In genomic region chr10:101061814-101062230, GRCh38 we compare ENCODE assay signal across 8 cellular contexts. TPM values are rescaled to one million over a fixed set of nuclear protein-coding genes. Genes with fewer than 3 reads are reported as not detected.
DNase-seq lines count a peak whose midpoint lies in the region; ATAC-seq and TF ChIP-seq lines count a peak whose summit lies in the region.

Gene KAZALD1, plus strand, starts transcription at chr10:101061989. Its CDS starts 604 bp downstream, at chr10:101062593.

- no peak for DNase-seq in CD4-positive, CD25-positive, alpha-beta regulatory T cell
- DNase-seq in MM.1S (no peak), neural crest cell (ENCODE audit: low read depth, low spot score) (no peak), ureter (ENCODE audit: low spot score) (no peak), Kasumi-1 (lab: John Stamatoyannopoulos, UW) (no peak)

- peak within 1 kb of the TSS; percentile 97 for H3K9ac ChIP-seq in MM.1S (ENCODE audit: low read length)
- H3K9ac ChIP-seq in endocrine pancreas (ENCODE audit: control insufficient read depth, insufficient read depth, low read length) = peak within 1 kb of the TSS; percentile 92

- no peak for ATAC-seq in CD4-positive, CD25-positive, alpha-beta regulatory T cell (ENCODE audit: low read depth in 2 of 2)
- ATAC-seq in GM18520 (IDR thresholded peaks at IDR 0.05; ENCODE audit: unreplicated experiment) (no peak), GM18498 (IDR thresholded peaks at IDR 0.05; ENCODE audit: unreplicated experiment) (no peak)

- peaks cover 36% of the 10 kb centered on the region for H3K27me3 Mint-ChIP-seq in CD4-positive, CD25-positive, alpha-beta regulatory T cell
- peaks cover 58% of the 10 kb centered on the region for H3K27me3 Mint-ChIP-seq in neural crest cell (ENCODE audit: low read depth)

- peaks cover 32% of the 10 kb centered on the region for H3K79me2 ChIP-seq in MM.1S (ENCODE audit: low read length)

- peaks cover 16% of the 10 kb centered on the region; the same call in 1 of the 2 replicates for H3F3A ChIP-seq in MM.1S (ENCODE audit: insufficient read depth, low read length)

- H3K4me1 ChIP-seq in CD4-positive, CD25-positive, alpha-beta regulatory T cell (ENCODE audit: control insufficient read depth, insufficient read depth, low read length, poor library complexity, severe bottlenecking) = peaks cover 47% of the 10 kb centered on the region
- H3K4me1 ChIP-seq in MM.1S (ENCODE audit: low read length) (peaks cover 29% of the 10 kb centered on the region), endocrine pancreas (ENCODE audit: control insufficient read depth, insufficient read depth, low read length) (no peaks in the 10 kb centered on the region)

- peaks cover 7 to 50% (median 20%) of the 10 kb centered on the region in 4 donors for H3K4me1 Mint-ChIP-seq in CD4-positive, CD25-positive, alpha-beta regulatory T cell
- H3K4me1 Mint-ChIP-seq in neural crest cell = peaks cover 39% of the 10 kb centered on the region

- H3K9me3 ChIP-seq in CD4-positive, CD25-positive, alpha-beta regulatory T cell (ENCODE audit: control insufficient read depth in 2 of 2, low read length in 2 of 2) = no peaks in the 10 kb centered on the region
- H3K9me3 ChIP-seq in MM.1S (replicated peaks; ENCODE audit: insufficient read depth, low read length) (no peaks in the 10 kb centered on the region), endocrine pancreas (ENCODE audit: control insufficient read depth, low read length) (no peaks in the 10 kb centered on the region)

- peak within 1 kb of the TSS; percentile 92 to 95 (median 94) for H3K4me3 Mint-ChIP-seq in CD4-positive, CD25-positive, alpha-beta regulatory T cell
- peak within 1 kb of the TSS; percentile 96 for H3K4me3 Mint-ChIP-seq in neural crest cell

- peaks cover 3% of the 10 kb centered on the region for H3K36me3 Mint-ChIP-seq in CD4-positive, CD25-positive, alpha-beta regulatory T cell
- H3K36me3 Mint-ChIP-seq in neural crest cell (ENCODE audit: low read depth) = no peaks in the 10 kb centered on the region

- no peaks in the 10 kb centered on the region for H4K20me1 ChIP-seq in MM.1S (ENCODE audit: insufficient read depth, low read length)

- no peaks in the 10 kb centered on the region for H3K36me3 ChIP-seq in CD4-positive, CD25-positive, alpha-beta regulatory T cell (ENCODE audit: control insufficient read depth, insufficient read depth, low read length)
- H3K36me3 ChIP-seq in MM.1S (replicated peaks; ENCODE audit: insufficient read depth, low read length) (no peaks in the 10 kb centered on the region), endocrine pancreas (ENCODE audit: control insufficient read depth, insufficient read depth, low read length) (no peaks in the 10 kb centered on the region)

- peak within 1 kb of the TSS; percentile 97 for H3K4me3 ChIP-seq in CD4-positive, CD25-positive, alpha-beta regulatory T cell (ENCODE audit: low read depth, low read length)
- peak within 1 kb of the TSS; percentile 97 for H3K4me3 ChIP-seq in MM.1S (ENCODE audit: low read length)
- peak within 1 kb of the TSS; percentile 91 for H3K4me3 ChIP-seq in endocrine pancreas (ENCODE audit: control insufficient read depth, insufficient read depth, low read length)

- TF ChIP-seq CTCF in MM.1S (IDR thresholded peaks at IDR 0.05; ENCODE audit: low read length) (no peak), neural crest cell (conservative IDR thresholded peaks at IDR 0.05) (no peak)

- H3K4me2 ChIP-seq in MM.1S (ENCODE audit: low read depth, low read length) = peak within 1 kb of the TSS; percentile 57

- peak within 1 kb of the TSS; percentile 48 to 95 (median 93) for H3K27ac Mint-ChIP-seq in CD4-positive, CD25-positive, alpha-beta regulatory T cell
- H3K27ac Mint-ChIP-seq in neural crest cell (ENCODE audit: unreplicated experiment) = peak within 1 kb of the TSS; percentile 99

- H3K9me2 ChIP-seq in MM.1S (replicated peaks; ENCODE audit: insufficient read depth, low read length) = no peaks in the 10 kb centered on the region

- peaks cover 25% of the 10 kb centered on the region for H3K27me3 ChIP-seq in CD4-positive, CD25-positive, alpha-beta regulatory T cell (ENCODE audit: control insufficient read depth, insufficient read depth, low read length)
- H3K27me3 ChIP-seq in MM.1S (replicated peaks; ENCODE audit: insufficient read depth, low read length) (no peaks in the 10 kb centered on the region), endocrine pancreas (ENCODE audit: control insufficient read depth, insufficient read depth, low read length) (no peaks in the 10 kb centered on the region)

- peak within 1 kb of the TSS; percentile 86 for H3K27ac ChIP-seq in CD4-positive, CD25-positive, alpha-beta regulatory T cell (ENCODE audit: insufficient read depth, low read length, poor library complexity, severe bottlenecking)
- H3K27ac ChIP-seq in MM.1S (ENCODE audit: low read length) = peak within 1 kb of the TSS; percentile 81

- H2AFZ ChIP-seq in MM.1S (ENCODE audit: low read length) = peak within 1 kb of the TSS; percentile 90

- H3K9me3 Mint-ChIP-seq in CD4-positive, CD25-positive, alpha-beta regulatory T cell = no peaks in the 10 kb centered on the region
- H3K9me3 Mint-ChIP-seq in neural crest cell = no peaks in the 10 kb centered on the region

RNA-seq across cellular contexts. Expression of gene KAZALD1, which starts in this region (rescaled TPM):
- not detected for total RNA-seq in CD4-positive, CD25-positive, alpha-beta regulatory T cell
- under 1 TPM in 1 of 4 donors, not detected in 3; 0.62 TPM for polyA plus RNA-seq in CD4-positive, CD25-positive, alpha-beta regulatory T cell
- total RNA-seq in neural crest cell (1.4 and 2.9 TPM in 2 replicates), ureter (3.4 TPM)
